ENCODE assay signal across 2 cellular contexts in genomic region chr7:7418997-7419396, GRCh38.
TF ChIP-seq lines count a peak whose summit lies in the region.

No MANE protein-coding gene starts in this region.

TF ChIP-seq in HepG2, 621 proteins besides CTCF, POLR2A, EP300 and RAD21 (continued from another document):
- TF ChIP-seq BORCS8-MEF2B (CRISPR knock-in tag; IDR thresholded peaks at IDR 0.05) (no peak), ZNF34 (CRISPR knock-in tag; IDR thresholded peaks at IDR 0.05; ENCODE audit: borderline replicate concordance) (no peak)

TF ChIP-seq in endothelial cell of umbilical vein, 7 proteins besides CTCF, POLR2A, EP300 and RAD21 (continued from another document):
- TF ChIP-seq MAX (IDR thresholded peaks at IDR 0.05; ENCODE audit: insufficient read depth, insufficient read length): no peak
- TF ChIP-seq MYC (IDR thresholded peaks at IDR 0.05; ENCODE audit: low read depth, low read length): no peak
- TF ChIP-seq POLR2AphosphoS5 (IDR thresholded peaks at IDR 0.05; ENCODE audit: insufficient read depth, low read depth, low read length): no peak
- no peak for TF ChIP-seq GATA2 (IDR thresholded peaks at IDR 0.05; ENCODE audit: insufficient read depth, insufficient read length, low read depth, low read length)
